In the genomic region with DNA sequence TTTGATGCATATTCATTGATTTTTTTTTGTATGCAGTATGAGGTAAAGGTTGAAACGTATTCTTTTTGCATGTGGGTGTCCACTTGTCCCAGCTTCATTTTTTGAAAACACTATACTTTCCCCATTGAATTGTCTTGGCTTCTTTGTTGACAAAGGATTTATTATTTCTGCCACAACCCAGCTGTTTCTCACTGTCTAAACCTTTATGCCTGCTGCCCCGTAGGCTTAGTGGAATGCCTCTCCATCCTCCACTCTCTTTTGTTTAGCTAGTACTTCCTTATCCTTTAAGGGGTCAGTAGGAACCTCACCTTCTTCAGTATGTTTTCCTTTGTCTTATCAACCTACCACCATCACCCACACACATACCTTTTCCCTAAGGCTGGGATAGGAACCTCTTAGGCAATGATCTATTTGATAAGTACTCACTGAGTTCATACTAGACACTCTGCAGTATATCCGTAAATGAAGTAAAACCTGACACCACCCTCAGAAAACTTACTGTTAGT, we compare ENCODE assay signal across 1 cellular context.
TF ChIP-seq lines count a peak whose summit lies in the region.

No MANE protein-coding gene starts in this region.

TF ChIP-seq in HepG2, 621 proteins besides CTCF, POLR2A, EP300 and RAD21:
- no peak for TF ChIP-seq HMGXB4 (CRISPR knock-in tag; IDR thresholded peaks at IDR 0.05; ENCODE audit: borderline replicate concordance in 1 of 2, low read depth in 1 of 2)
- TF ChIP-seq ZNF646 (CRISPR knock-in tag; IDR thresholded peaks at IDR 0.05): no peak
- TF ChIP-seq, protein P1, sequence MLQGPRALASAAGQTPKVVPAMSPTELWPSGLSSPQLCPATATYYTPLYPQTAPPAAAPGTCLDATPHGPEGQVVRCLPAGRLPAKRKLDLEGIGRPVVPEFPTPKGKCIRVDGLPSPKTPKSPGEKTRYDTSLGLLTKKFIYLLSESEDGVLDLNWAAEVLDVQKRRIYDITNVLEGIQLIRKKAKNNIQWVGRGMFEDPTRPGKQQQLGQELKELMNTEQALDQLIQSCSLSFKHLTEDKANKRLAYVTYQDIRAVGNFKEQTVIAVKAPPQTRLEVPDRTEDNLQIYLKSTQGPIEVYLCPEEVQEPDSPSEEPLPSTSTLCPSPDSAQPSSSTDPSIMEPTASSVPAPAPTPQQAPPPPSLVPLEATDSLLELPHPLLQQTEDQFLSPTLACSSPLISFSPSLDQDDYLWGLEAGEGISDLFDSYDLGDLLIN (CRISPR knock-in tag; IDR thresholded peaks at IDR 0.05; ENCODE audit: borderline replicate concordance): no peak
- no peak for TF ChIP-seq ZBTB10 (CRISPR knock-in tag; IDR thresholded peaks at IDR 0.05; ENCODE audit: borderline replicate concordance)
